ENCODE assay signal across 6 cellular contexts in the genomic region with DNA sequence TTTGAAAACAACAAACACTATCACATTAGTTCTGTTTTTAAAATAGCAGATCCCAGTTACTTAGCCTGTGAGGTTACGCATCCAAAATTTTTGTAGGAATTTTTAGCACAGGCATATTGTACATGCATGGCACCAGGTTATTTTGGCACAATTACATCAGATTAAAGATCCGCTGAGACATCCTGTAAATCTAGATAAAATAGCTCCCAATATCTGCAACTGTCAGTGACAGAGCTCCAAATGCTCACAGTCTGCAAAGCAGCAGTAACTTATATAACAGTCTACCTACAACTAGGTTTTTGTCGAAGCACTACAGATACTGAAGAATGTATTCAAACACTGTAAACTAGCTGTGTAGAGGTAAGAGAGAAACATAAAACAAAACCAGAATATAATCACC.
"Had no signal": no experiment of that assay in that cellular context is flagged by ENCODE, and none has a peak within 500 bp of the region (broad histone marks: within the 10 kb centered on the region; RNA-seq: fewer than 3 reads in every experiment).

No MANE protein-coding gene starts in this region.

- H3K4me2 ChIP-seq: GM23338 had no signal

- ATAC-seq: GM23338, K562 had no signal

- DNase-seq: H9, HCEC 1CT, IMR-90, KG1 had no signal

- H3K4me3 ChIP-seq: GM23338, K562 had no signal
